In the genomic region with DNA sequence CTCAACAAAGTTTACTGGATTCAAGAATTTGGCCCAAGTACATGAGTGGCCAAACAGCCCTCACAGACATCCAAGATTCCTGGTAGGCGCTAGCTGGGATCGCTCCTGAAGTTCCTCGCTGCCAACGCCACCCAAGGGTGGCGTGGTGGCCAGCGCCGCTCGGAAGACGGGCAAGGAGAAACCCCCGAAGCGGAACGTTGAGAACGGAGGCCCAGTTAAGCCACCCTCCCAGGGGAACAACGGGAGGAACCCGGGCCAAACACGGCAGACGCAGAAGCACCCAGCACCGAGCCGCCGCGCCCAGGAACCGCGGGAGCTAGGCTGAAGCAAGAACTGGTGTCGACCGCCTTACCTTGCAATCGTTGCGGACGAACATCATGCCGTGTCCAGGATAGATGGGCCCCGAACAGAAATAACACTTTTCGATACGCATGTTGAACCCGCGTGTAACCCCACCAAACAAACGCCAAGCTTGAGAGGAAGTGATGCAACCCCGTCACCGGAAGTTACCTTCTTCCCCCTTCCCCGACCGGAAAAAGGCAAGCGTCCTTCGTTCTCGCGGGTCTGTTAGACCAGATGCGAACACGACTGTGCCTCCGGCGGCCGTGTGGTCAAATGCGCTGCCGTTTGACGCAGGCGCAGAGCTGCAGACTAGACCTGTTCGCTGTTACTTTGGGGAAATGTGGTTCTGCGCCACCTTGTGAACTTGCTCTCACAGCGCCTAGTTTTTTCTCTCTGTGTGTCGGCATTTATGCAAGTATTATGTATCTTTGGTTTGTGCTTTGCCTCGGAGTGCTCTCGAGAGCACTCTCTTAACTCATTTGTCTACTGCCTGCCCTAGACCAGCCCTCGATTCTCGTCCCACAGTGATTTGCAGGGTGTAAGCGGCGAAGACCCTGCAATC, we compare ENCODE assay signal across 8 cellular contexts. TPM values are rescaled to one million over a fixed set of nuclear protein-coding genes. Genes with fewer than 3 reads are reported as not detected.
DNase-seq lines count a peak whose midpoint lies in the region; ATAC-seq and TF ChIP-seq lines count a peak whose summit lies in the region.

A gene (minus strand): TSS at position 484 of the 904 bp plus-strand sequence. CDS start 51 bp downstream, at position 433.

- no peak within 1 kb of the TSS for H3K4me3 Mint-ChIP-seq in Calu3 (ENCODE audit: low read depth, unreplicated experiment)
- no peak within 1 kb of the TSS for H3K4me3 Mint-ChIP-seq in activated CD8-positive, alpha-beta memory T cell treated with anti-CD3 and anti-CD28 coated beads, Interleukin-2, amount 10 ng/mL, durations not matched to agents 7 days and 5 days

- no peaks in the 10 kb centered on the region for H3K27me3 Mint-ChIP-seq in Calu3 (ENCODE audit: unreplicated experiment)
- no peaks in the 10 kb centered on the region for H3K27me3 Mint-ChIP-seq in activated CD8-positive, alpha-beta memory T cell treated with anti-CD3 and anti-CD28 coated beads, Interleukin-2, amount 10 ng/mL, durations not matched to agents 7 days and 5 days

- H3K27ac Mint-ChIP-seq in Calu3 (ENCODE audit: unreplicated experiment) = no peak within 1 kb of the TSS
- H3K27ac Mint-ChIP-seq in activated CD8-positive, alpha-beta memory T cell treated with anti-CD3 and anti-CD28 coated beads, Interleukin-2, amount 10 ng/mL, durations not matched to agents 7 days and 5 days = no peak within 1 kb of the TSS

- DNase-seq in Calu3 = peak; percentile 96
- DNase-seq in HUDEP-2 (lab: John Stamatoyannopoulos, UW; ENCODE audit: unreplicated experiment in 76 of 76) = peak; percentile 19 to 98 (median 93)
- peak; percentile 97 for DNase-seq in NOMO-1 treated with dmso at 0.1 percent for 144 hours (lab: John Stamatoyannopoulos, UW; ENCODE audit: unreplicated experiment)
- peak; percentile 99 for DNase-seq in activated CD8-positive, alpha-beta memory T cell treated with anti-CD3 and anti-CD28 coated beads, Interleukin-2, amount 10 ng/mL, durations not matched to agents 7 days and 5 days
- peak; percentile 96 for DNase-seq in mesenteric fat pad (ENCODE audit: low spot score)
- DNase-seq in stimulated activated CD8-positive, alpha-beta memory T cell treated with anti-CD3 and anti-CD28 coated beads, Interleukin-15, amount 100 ng/mL, for 24 hours (ENCODE audit: low read depth) = peak; percentile 83

- CTCF ChIA-PET in Calu3 (lab: Charles Lee) = interaction anchor here (0.6 to 1.3 kb wide), 7 partner anchors 13 to 212 kb away, joined by 3 to 6 read pairs (median 3); a partner anchor contains a TSS
- CTCF ChIA-PET in activated CD8-positive, alpha-beta memory T cell treated with anti-CD3 and anti-CD28 coated beads, Interleukin-2, amount 10 ng/mL, durations not matched to agents 7 days and 5 days (lab: Charles Lee) = interaction anchor here (0.8 to 3.2 kb wide), 9 partner anchors 21 to 243 kb away, joined by 3 to 14 read pairs (median 5); no protein-coding TSS in a partner anchor

- in situ Hi-C loops in endometrial microvascular endothelial cells (cut with HindIII; ENCODE audit: inconsistent ontology term, low pct_unique_long_range_greater_than_20kb, low sequenced_read_pairs) = no loop called here

- H3K4me1 Mint-ChIP-seq in Calu3 (ENCODE audit: low read depth, unreplicated experiment) = no peaks in the 10 kb centered on the region
- H3K4me1 Mint-ChIP-seq in activated CD8-positive, alpha-beta memory T cell treated with anti-CD3 and anti-CD28 coated beads, Interleukin-2, amount 10 ng/mL, durations not matched to agents 7 days and 5 days = peaks cover 22% of the 10 kb centered on the region

- intact Hi-C loops in Calu3 (cut with micrococcal nuclease; ENCODE audit: unreplicated experiment) = loop anchor here (5.0 kb wide), 1 partner anchor 211 kb away; a partner anchor contains a TSS

- ATAC-seq in GM21381 (IDR thresholded peaks at IDR 0.05; ENCODE audit: unreplicated experiment) = peak; percentile 96
- peak; percentile 96 for ATAC-seq in activated CD8-positive, alpha-beta memory T cell treated with anti-CD3 and anti-CD28 coated beads, Interleukin-2, amount 10 ng/mL, durations not matched to agents 7 days and 5 days

- H3K36me3 Mint-ChIP-seq in Calu3 (ENCODE audit: insufficient read depth, unreplicated experiment) = no peaks in the 10 kb centered on the region
- peaks cover 36% of the 10 kb centered on the region for H3K36me3 Mint-ChIP-seq in activated CD8-positive, alpha-beta memory T cell treated with anti-CD3 and anti-CD28 coated beads, Interleukin-2, amount 10 ng/mL, durations not matched to agents 7 days and 5 days

- BruUV-seq in Calu3 (replicated peaks; lab: Mats Ljungman, UMichigan) = TSS peak; percentile 62

- H3K9me3 Mint-ChIP-seq in Calu3 (ENCODE audit: low read depth, unreplicated experiment) = peaks cover 5% of the 10 kb centered on the region
- peaks cover 3% of the 10 kb centered on the region for H3K9me3 Mint-ChIP-seq in activated CD8-positive, alpha-beta memory T cell treated with anti-CD3 and anti-CD28 coated beads, Interleukin-2, amount 10 ng/mL, durations not matched to agents 7 days and 5 days (ENCODE audit: low read depth)

- TF ChIP-seq CTCF in Calu3 (IDR thresholded peaks at IDR 0.05; ENCODE audit: unreplicated experiment) = no peak

RNA-seq across cellular contexts. Expression of the gene that starts here (rescaled TPM):
- 82.1 and 93.3 TPM in 2 replicates for total RNA-seq in Calu3 (2022)
- total RNA-seq in activated CD8-positive, alpha-beta memory T cell treated with anti-CD3 and anti-CD28 coated beads, Interleukin-2, amount 10 ng/mL, durations not matched to agents 7 days and 5 days = 10 to 100 TPM; 79.1 to 94.2 TPM
- 53.0 TPM for total RNA-seq in endometrial microvascular endothelial cells (ENCODE audit: inconsistent ontology term)
- 61.8 TPM for total RNA-seq in mesenteric fat pad

Comparison
In these comparisons a context has a peak if more than half of its experiments do, and no peak if none do; other contexts are left out.
1. Peak in every context shown above with its lines: DNase-seq and ATAC-seq.